ENCODE assay signal across 25 cellular contexts in genomic region chr4:98674404-98675173, GRCh38. TPM values are rescaled to one million over a fixed set of nuclear protein-coding genes. Genes with fewer than 3 reads are reported as not detected.
DNase-seq lines count a peak whose midpoint lies in the region; ATAC-seq, FAIRE-seq and TF ChIP-seq lines count a peak whose summit lies in the region.
"Had no signal": no experiment of that assay in that cellular context is flagged by ENCODE, and none has a peak within 500 bp of the region (broad histone marks: within the 10 kb centered on the region; RNA-seq: fewer than 3 reads in every experiment).

No MANE protein-coding gene starts in this region.

- no TSS peak for BruUV-seq in K562 (replicated peaks; lab: Mats Ljungman, UMichigan)

- no peak overlapping the region; the same call in 1 of the 2 replicates for H2AFZ ChIP-seq in K562 (ENCODE audit: low read depth, low read length)
- H2AFZ ChIP-seq in smooth muscle cell (ENCODE audit: low read depth): no peak overlapping the region
- H2AFZ ChIP-seq: GM23248 had no signal

- TF ChIP-seq EP300 in K562 (IDR thresholded peaks at IDR 0.05; ENCODE audit: low read length): no peak

- H3K36me3 ChIP-seq in K562 (ENCODE audit: control insufficient read depth, insufficient read depth, low read length) (no peaks in the 10 kb centered on the region), smooth muscle cell (ENCODE audit: low read depth) (no peaks in the 10 kb centered on the region)
- H3K36me3 ChIP-seq: BLaER1 had no signal

- TF ChIP-seq CTCF in K562 (IDR thresholded peaks at IDR 0.05 in 2 of 3, conservative IDR thresholded peaks at IDR 0.05 in 1 of 3; ENCODE audit: insufficient read depth in 2 of 3, low read depth in 1 of 3, low read length in 3 of 3) (no peak), smooth muscle cell (IDR thresholded peaks at IDR 0.05; ENCODE audit: borderline replicate concordance, insufficient read depth, poor library complexity, severe bottlenecking) (no peak)

- FAIRE-seq in K562 (lab: Jason Lieb, UNC): peak; percentile 77
- FAIRE-seq: GM12892 had no signal

- peaks cover 16% of the 10 kb centered on the region for H3F3A ChIP-seq in smooth muscle cell (ENCODE audit: low read depth)

- H3K79me2 ChIP-seq in K562 (ENCODE audit: control insufficient read depth, insufficient read depth, low read length) (no peaks in the 10 kb centered on the region), smooth muscle cell (ENCODE audit: low read depth) (no peaks in the 10 kb centered on the region)

- H3K27ac Mint-ChIP-seq in activated naive CD8-positive, alpha-beta T cell treated with anti-CD3 and anti-CD28 coated beads, Interleukin-2, amount 50 U/mL, for 24 hours: peak overlapping the region; percentile 6
- H3K27ac Mint-ChIP-seq in activated naive CD8-positive, alpha-beta T cell treated with anti-CD3 and anti-CD28 coated beads for 36 hours: no peak overlapping the region
- H3K27ac Mint-ChIP-seq in stimulated activated effector memory CD8-positive, alpha-beta T cell treated with anti-CD3 and anti-CD28 coated beads, Interleukin-12 subunit alpha, Interleukin-12 subunit beta, amount 100 ng/mL, for 72 hours: no peak overlapping the region
- no peak overlapping the region for H3K27ac Mint-ChIP-seq in activated CD8-positive, alpha-beta T cell treated with anti-CD3 and anti-CD28 coated beads, Interleukin-2, amount 10 ng/mL, durations not matched to agents 7 days and 5 days
- H3K27ac Mint-ChIP-seq: CD4-positive, alpha-beta T cell had no signal

- TF ChIP-seq RAD21 in K562 (CRISPR knock-in tag; conservative IDR thresholded peaks at IDR 0.05 in 1 of 2, IDR thresholded peaks at IDR 0.05 in 1 of 2): no peak

- H3K36me3 Mint-ChIP-seq in activated naive CD8-positive, alpha-beta T cell treated with anti-CD3 and anti-CD28 coated beads, Interleukin-2, amount 50 U/mL, for 24 hours (ENCODE audit: low read depth): peaks cover 1% of the 10 kb centered on the region
- no peaks in the 10 kb centered on the region for H3K36me3 Mint-ChIP-seq in activated naive CD8-positive, alpha-beta T cell treated with anti-CD3 and anti-CD28 coated beads for 36 hours
- no peaks in the 10 kb centered on the region for H3K36me3 Mint-ChIP-seq in stimulated activated effector memory CD8-positive, alpha-beta T cell treated with anti-CD3 and anti-CD28 coated beads, Interleukin-12 subunit alpha, Interleukin-12 subunit beta, amount 100 ng/mL, for 72 hours
- no peaks in the 10 kb centered on the region for H3K36me3 Mint-ChIP-seq in activated CD8-positive, alpha-beta T cell treated with anti-CD3 and anti-CD28 coated beads, Interleukin-2, amount 10 ng/mL, durations not matched to agents 7 days and 5 days (ENCODE audit: low read depth)

- H3K9ac ChIP-seq in K562 (ENCODE audit: insufficient read depth in 1 of 2, low read depth in 2 of 2, low read length in 2 of 2) (no peak overlapping the region), smooth muscle cell (ENCODE audit: low read depth) (no peak overlapping the region)
- H3K9ac ChIP-seq: BLaER1, GM23248 had no signal

- peaks cover 5% of the 10 kb centered on the region for H3K27me3 Mint-ChIP-seq in activated naive CD8-positive, alpha-beta T cell treated with anti-CD3 and anti-CD28 coated beads, Interleukin-2, amount 50 U/mL, for 24 hours
- no peaks in the 10 kb centered on the region for H3K27me3 Mint-ChIP-seq in activated naive CD8-positive, alpha-beta T cell treated with anti-CD3 and anti-CD28 coated beads for 36 hours
- H3K27me3 Mint-ChIP-seq in activated CD8-positive, alpha-beta T cell treated with anti-CD3 and anti-CD28 coated beads, Interleukin-2, amount 10 ng/mL, durations not matched to agents 7 days and 5 days (ENCODE audit: low read depth): peaks cover 2% of the 10 kb centered on the region
- H3K27me3 Mint-ChIP-seq: CD4-positive, alpha-beta T cell had no signal

- in situ Hi-C loops in K562 (cut with MboI): no loop called here

- POLR2A ChIA-PET in K562 (lab: Yijun Ruan, JAX): no interaction called here
- POLR2A ChIA-PET in activated CD8-positive, alpha-beta T cell treated with anti-CD3 and anti-CD28 coated beads, Interleukin-2, amount 10 ng/mL, durations not matched to agents 7 days and 5 days (lab: Charles Lee): no interaction called here

- no peaks in the 10 kb centered on the region; the same call in 1 of the 2 replicates for H4K20me1 ChIP-seq in K562 (replicated peaks; ENCODE audit: control insufficient read depth, insufficient read depth, low read length)
- H4K20me1 ChIP-seq in smooth muscle cell (ENCODE audit: low read depth): no peaks in the 10 kb centered on the region
- H4K20me1 ChIP-seq: BLaER1 had no signal

- H3K4me3 ChIP-seq in K562 (no peak overlapping the region), smooth muscle cell (no peak overlapping the region)
- H3K4me3 ChIP-seq: BLaER1, GM23248 had no signal

- 4% methylated on average over 4 of the region's 4 CpGs for WGBS in K562 (ENCODE audit: insufficient coverage, low coverage, missing lambda C conversion rate)
- 31% methylated on average over 4 of the region's 4 CpGs for WGBS in smooth muscle cell (ENCODE audit: low lambda C conversion rate)

- TF ChIP-seq POLR2A in K562 (conservative IDR thresholded peaks at IDR 0.05): no peak

- H3K4me3 Mint-ChIP-seq in activated naive CD8-positive, alpha-beta T cell treated with anti-CD3 and anti-CD28 coated beads, Interleukin-2, amount 50 U/mL, for 24 hours: no peak overlapping the region
- no peak overlapping the region for H3K4me3 Mint-ChIP-seq in activated naive CD8-positive, alpha-beta T cell treated with anti-CD3 and anti-CD28 coated beads for 36 hours
- H3K4me3 Mint-ChIP-seq in stimulated activated effector memory CD8-positive, alpha-beta T cell treated with anti-CD3 and anti-CD28 coated beads, Interleukin-12 subunit alpha, Interleukin-12 subunit beta, amount 100 ng/mL, for 72 hours: no peak overlapping the region
- H3K4me3 Mint-ChIP-seq in activated CD8-positive, alpha-beta T cell treated with anti-CD3 and anti-CD28 coated beads, Interleukin-2, amount 10 ng/mL, durations not matched to agents 7 days and 5 days: no peak overlapping the region
- H3K4me3 Mint-ChIP-seq: CD4-positive, alpha-beta T cell had no signal

- DNase-seq in activated naive CD8-positive, alpha-beta T cell treated with anti-CD3 and anti-CD28 coated beads, Interleukin-2, amount 50 U/mL, for 24 hours: no peak
- no peak for DNase-seq in activated naive CD8-positive, alpha-beta T cell treated with anti-CD3 and anti-CD28 coated beads for 36 hours
- DNase-seq in K562 (ENCODE audit: extremely low read depth in 1 of 4, low spot score in 3 of 4): no peak
- no peak for DNase-seq in left lobe of liver (ENCODE audit: low spot score)
- no peak for DNase-seq in smooth muscle cell (lab: John Stamatoyannopoulos, UW; ENCODE audit: unreplicated experiment)
- no peak for DNase-seq in stimulated activated effector memory CD8-positive, alpha-beta T cell treated with anti-CD3 and anti-CD28 coated beads, Interleukin-12 subunit alpha, Interleukin-12 subunit beta, amount 100 ng/mL, for 72 hours (ENCODE audit: low spot score in 2 of 2)
- DNase-seq in activated CD8-positive, alpha-beta T cell treated with anti-CD3 and anti-CD28 coated beads, Interleukin-2, amount 10 ng/mL, durations not matched to agents 7 days and 5 days: no peak
- no peak for DNase-seq in iPS-NIHi7 (ENCODE audit: extremely low spot score)
- DNase-seq: ACHN; CD4-positive, alpha-beta T cell; DMS153; GM23248; Kasumi-1; NCI-H1694; NCI-H2081; NCI-H2171; NCI-H345; NCI-H524 treated with DMSO at 0.1 percent for 48 hours; OCI-M1; Right ventricle myocardium superior had no signal

- ATAC-seq in activated naive CD8-positive, alpha-beta T cell treated with anti-CD3 and anti-CD28 coated beads, Interleukin-2, amount 50 U/mL, for 24 hours: no peak
- ATAC-seq in K562 (no peak), left lobe of liver (peak; percentile 33)
- no peak for ATAC-seq in stimulated activated effector memory CD8-positive, alpha-beta T cell treated with anti-CD3 and anti-CD28 coated beads, Interleukin-12 subunit alpha, Interleukin-12 subunit beta, amount 100 ng/mL, for 72 hours
- no peak for ATAC-seq in activated CD8-positive, alpha-beta T cell treated with anti-CD3 and anti-CD28 coated beads, Interleukin-2, amount 10 ng/mL, durations not matched to agents 7 days and 5 days
- ATAC-seq: HCT116 had no signal

- H3K9me3 ChIP-seq in K562 (replicated peaks; ENCODE audit: control insufficient read depth, insufficient read depth, low read depth, low read length) (no peaks in the 10 kb centered on the region), smooth muscle cell (replicated peaks; ENCODE audit: low read depth) (no peaks in the 10 kb centered on the region)
- H3K9me3 ChIP-seq: BLaER1 had no signal

- H3K4me1 ChIP-seq in K562 (replicated peaks in 1 of 2; ENCODE audit: control insufficient read depth in 2 of 2, insufficient read depth in 2 of 2, low read length in 2 of 2) (peaks cover 0 to 3% of the 10 kb centered on the region in 2 experiments; a peak in 2 of 5 replicates), smooth muscle cell (ENCODE audit: low read depth) (peaks cover 12% of the 10 kb centered on the region)
- H3K4me1 ChIP-seq: BLaER1 had no signal

- no peaks in the 10 kb centered on the region for H3K9me1 ChIP-seq in K562 (ENCODE audit: control insufficient read depth, insufficient read depth, low read length)

- CTCF ChIA-PET in K562 (lab: Yijun Ruan, JAX; ENCODE audit: low intra/inter-chr PET ratio): no interaction called here
- CTCF ChIA-PET in activated CD8-positive, alpha-beta T cell treated with anti-CD3 and anti-CD28 coated beads, Interleukin-2, amount 10 ng/mL, durations not matched to agents 7 days and 5 days (lab: Charles Lee): interaction anchor here (1.0 kb wide), 1 partner anchor 19 kb away, joined by 3 read pairs; no protein-coding TSS in a partner anchor

- H3K27me3 ChIP-seq in K562 (ENCODE audit: control insufficient read depth in 2 of 2, insufficient read depth in 2 of 2, low read length in 2 of 2) (no peaks in the 10 kb centered on the region), smooth muscle cell (ENCODE audit: low read depth) (no peaks in the 10 kb centered on the region)
- H3K27me3 ChIP-seq: BLaER1 had no signal

- intact Hi-C loops in K562 (cut with micrococcal nuclease): no loop called here

- peaks cover 17% of the 10 kb centered on the region for H3K4me1 Mint-ChIP-seq in activated naive CD8-positive, alpha-beta T cell treated with anti-CD3 and anti-CD28 coated beads, Interleukin-2, amount 50 U/mL, for 24 hours
- peaks cover 18% of the 10 kb centered on the region for H3K4me1 Mint-ChIP-seq in activated naive CD8-positive, alpha-beta T cell treated with anti-CD3 and anti-CD28 coated beads for 36 hours
- no peaks in the 10 kb centered on the region for H3K4me1 Mint-ChIP-seq in stimulated activated effector memory CD8-positive, alpha-beta T cell treated with anti-CD3 and anti-CD28 coated beads, Interleukin-12 subunit alpha, Interleukin-12 subunit beta, amount 100 ng/mL, for 72 hours
- peaks cover 17% of the 10 kb centered on the region for H3K4me1 Mint-ChIP-seq in activated CD8-positive, alpha-beta T cell treated with anti-CD3 and anti-CD28 coated beads, Interleukin-2, amount 10 ng/mL, durations not matched to agents 7 days and 5 days (ENCODE audit: low read depth)

- H3K27ac ChIP-seq in K562 (ENCODE audit: extremely low read depth, low read depth, low read length): no peak overlapping the region
- peak overlapping the region; percentile 18 for H3K27ac ChIP-seq in smooth muscle cell (ENCODE audit: low read depth)
- H3K27ac ChIP-seq: 22Rv1, BLaER1, GM23248 had no signal

- no peaks in the 10 kb centered on the region for H3K9me3 Mint-ChIP-seq in activated naive CD8-positive, alpha-beta T cell treated with anti-CD3 and anti-CD28 coated beads, Interleukin-2, amount 50 U/mL, for 24 hours
- no peaks in the 10 kb centered on the region for H3K9me3 Mint-ChIP-seq in activated naive CD8-positive, alpha-beta T cell treated with anti-CD3 and anti-CD28 coated beads for 36 hours
- H3K9me3 Mint-ChIP-seq in stimulated activated effector memory CD8-positive, alpha-beta T cell treated with anti-CD3 and anti-CD28 coated beads, Interleukin-12 subunit alpha, Interleukin-12 subunit beta, amount 100 ng/mL, for 72 hours: no peaks in the 10 kb centered on the region
- no peaks in the 10 kb centered on the region for H3K9me3 Mint-ChIP-seq in activated CD8-positive, alpha-beta T cell treated with anti-CD3 and anti-CD28 coated beads, Interleukin-2, amount 10 ng/mL, durations not matched to agents 7 days and 5 days (ENCODE audit: insufficient read depth)
- H3K9me3 Mint-ChIP-seq: CD4-positive, alpha-beta T cell had no signal

- H3K4me2 ChIP-seq in K562 (ENCODE audit: insufficient read depth, low read length) (no peak overlapping the region; the same call in 1 of the 2 replicates), smooth muscle cell (peak overlapping the region; percentile 37)
- H3K4me2 ChIP-seq: BLaER1 had no signal

RNA-seq across cellular contexts. Expression of gene TSPAN5, which starts 16.2 kb away (rescaled TPM):
- total RNA-seq in activated naive CD8-positive, alpha-beta T cell treated with anti-CD3 and anti-CD28 coated beads for 36 hours: 10 to 100 TPM; 12.3 to 13.7 TPM
- total RNA-seq in K562 (2011; cell fraction: chromatin; rRNA removed; ENCODE audit: low replicate concordance): 1.8 and 1.9 TPM in 2 replicates
- total RNA-seq in K562 (2011; cell fraction: nucleolus; rRNA removed): 0.79 and 3.2 TPM in 2 replicates
- total RNA-seq in K562 (2011; cell fraction: nucleoplasm; rRNA removed): 0.59 and 2.9 TPM in 2 replicates
- 0.61 and 0.86 TPM in 2 replicates for total RNA-seq in K562 (2014; rRNA removed)
- total RNA-seq in K562 (2014; rRNA removed; fragmentation: Illumina TruSeq; extraction: Trizol): 0.69 and 0.80 TPM in 2 replicates
- 0.38 and 0.58 TPM in 2 replicates for total RNA-seq in K562 (2015; rRNA removed; fragmentation: Illumina TruSeq; extraction: Trizol)
- 1.5 TPM in 2 replicates for total RNA-seq in K562 (2021)
- 0.60 and 6.6 TPM in 2 replicates for polyA plus RNA-seq in K562 (2011; rRNA removed)
- polyA plus RNA-seq in K562 (2011; cell fraction: cytosol; rRNA removed): 0.59 and 3.8 TPM in 2 replicates
- polyA plus RNA-seq in K562 (2011; cell fraction: nucleus; rRNA removed): 0.51 and 3.1 TPM in 2 replicates
- polyA plus RNA-seq in K562 (2012): 1.2 and 1.5 TPM in 2 replicates
- 0.88 and 1.1 TPM in 2 replicates for polyA plus RNA-seq in K562 (2014; fragmentation: Illumina TruSeq; extraction: Trizol)
- under 1 TPM; 0.59 to 0.73 TPM for polyA plus RNA-seq in K562 (2014; fragmentation: Nextera tagmentation; extraction: Ambion mirVana)
- polyA plus RNA-seq in K562 (2014; rRNA removed): 0.62 and 1.2 TPM in 2 replicates
- 0.93 and 5.2 TPM in 2 replicates for polyA minus RNA-seq in K562 (2011; rRNA and poly(A)+ RNA removed)
- polyA minus RNA-seq in K562 (2011; cell fraction: cytosol; rRNA and poly(A)+ RNA removed): 4.5 TPM in 1 of 2 replicates, not detected in the other
- polyA minus RNA-seq in K562 (2011; cell fraction: nucleus; rRNA and poly(A)+ RNA removed): 0.22 and 1.9 TPM in 2 replicates
- total RNA-seq in left lobe of liver: 0.43 TPM
- 28.3 and 36.9 TPM in 2 replicates for total RNA-seq in smooth muscle cell
- 33.7 and 35.8 TPM in 2 replicates for polyA plus RNA-seq in smooth muscle cell
- total RNA-seq in activated CD8-positive, alpha-beta T cell treated with anti-CD3 and anti-CD28 coated beads, Interleukin-2, amount 10 ng/mL, durations not matched to agents 7 days and 5 days: 10 to 100 TPM; 18.6 to 21.5 TPM
- total RNA-seq: G401 had no signal
